ENCODE assay signal across 10 cellular contexts in genomic region chr1:2571348-2571747, GRCh38. TPM values are rescaled to one million over a fixed set of nuclear protein-coding genes. Genes with fewer than 3 reads are reported as not detected.
"Had no signal": no experiment of that assay in that cellular context is flagged by ENCODE, and none has a peak within 500 bp of the region (broad histone marks: within the 10 kb centered on the region; RNA-seq: fewer than 3 reads in every experiment).

No MANE protein-coding gene starts in this region.

- H3K4me2 ChIP-seq: GM23338, KMS-11 had no signal

- ATAC-seq: GM23338 had no signal

- H3K4me3 Mint-ChIP-seq: GM23338, H9 had no signal

- H3K9ac ChIP-seq: KMS-11 had no signal

- H2AFZ ChIP-seq: GM23338 had no signal

- FAIRE-seq: H1, H54 had no signal

- DNase-seq: H9, HCEC 1CT, IMR-90, KBM-7 had no signal

- H3K27ac ChIP-seq: HL-60, KMS-11 had no signal

- H3K27ac Mint-ChIP-seq: GM23338, H9 had no signal

- H3K4me1 Mint-ChIP-seq: GM23338, H9 had no signal

- H3K4me3 ChIP-seq: GM23338 had no signal

RNA-seq across cellular contexts. Expression of gene TNFRSF14, which starts 15.2 kb away (rescaled TPM):
- total RNA-seq: GM23338 had no signal
- polyA plus RNA-seq: GM23338 had no signal

RNA-seq across cellular contexts. Expression of gene HES5, which starts 41.3 kb away (rescaled TPM):
- total RNA-seq: H9, HT1080, IMR-90 had no signal
- polyA plus RNA-seq: H1, IMR-90 had no signal
